Comparison of ENCODE assay signal across 8 cellular contexts in genomic region chr20:58980711-58981563, GRCh38. TPM values are rescaled to one million over a fixed set of nuclear protein-coding genes. Genes with fewer than 3 reads are reported as not detected.
A peak's percentile ranks its signal among the peaks of the same experiment; 100 is the strongest.
DNase-seq lines count a peak whose midpoint lies in the region; ATAC-seq and TF ChIP-seq lines count a peak whose summit lies in the region.

Gene NELFCD, plus strand, starts transcription at chr20:58981256. Its CDS starts 54 bp downstream, at chr20:58981310.

- 9 to 10% methylated on average over 51 to 70 of the region's 102 CpGs for WGBS in GM23248 (ENCODE audit: low coverage in 1 of 2, low lambda C conversion rate in 2 of 2, missing lambda C conversion rate in 2 of 2), 2 experiments

- H3K9ac ChIP-seq in DND-41 (ENCODE audit: low read depth, low read length) (peak within 1 kb of the TSS; percentile 79), GM23248 (peak within 1 kb of the TSS; percentile 85), neural cell (ENCODE audit: low read length) (peak within 1 kb of the TSS; percentile 70)

- no peaks in the 10 kb centered on the region for H3F3A ChIP-seq in GM23248 (ENCODE audit: insufficient read depth)
- no peaks in the 10 kb centered on the region for H3F3A ChIP-seq in neural cell (ENCODE audit: insufficient read depth, low read length, poor library complexity, severe bottlenecking)

- peaks cover 28% of the 10 kb centered on the region for H4K20me1 ChIP-seq in DND-41 (ENCODE audit: insufficient read depth, low read length)
- H4K20me1 ChIP-seq in GM23248 (ENCODE audit: insufficient read depth), result no peaks in the 10 kb centered on the region; the same call in 1 of the 2 replicates
- H4K20me1 ChIP-seq in neural cell (ENCODE audit: insufficient read depth), result no peaks in the 10 kb centered on the region

- TF ChIP-seq EP300 in neural cell (conservative IDR thresholded peaks at IDR 0.05; ENCODE audit: poor library complexity, severe bottlenecking), result peak; percentile 16

- peaks cover 4% of the 10 kb centered on the region for H3K27me3 ChIP-seq in DND-41 (ENCODE audit: insufficient read depth, low read length, poor library complexity)
- H3K27me3 ChIP-seq in GM23248 (replicated peaks; ENCODE audit: insufficient read depth), result no peaks in the 10 kb centered on the region
- H3K27me3 ChIP-seq in neural cell (ENCODE audit: insufficient read depth, low read depth, low read length), result no peaks in the 10 kb centered on the region

- H3K27ac ChIP-seq in DND-41 (ENCODE audit: low read length) (peak within 1 kb of the TSS; percentile 81), GM23248 (no peak within 1 kb of the TSS), neural cell (ENCODE audit: low read length) (peak within 1 kb of the TSS; percentile 67)

- peak within 1 kb of the TSS; percentile 98 for H2AFZ ChIP-seq in DND-41 (ENCODE audit: low read depth, low read length)
- peak within 1 kb of the TSS; percentile 100 for H2AFZ ChIP-seq in GM23248
- H2AFZ ChIP-seq in neural cell (ENCODE audit: low read depth, low read length), result peak within 1 kb of the TSS; percentile 73

- H3K36me3 ChIP-seq in DND-41 (ENCODE audit: insufficient read depth, low read length) (peaks cover 18% of the 10 kb centered on the region), GM23248 (ENCODE audit: low read depth) (no peaks in the 10 kb centered on the region), neural cell (ENCODE audit: insufficient read depth, low read length) (no peaks in the 10 kb centered on the region)

- H3K4me1 ChIP-seq in DND-41 (ENCODE audit: insufficient read depth, low read length) (peaks cover 35% of the 10 kb centered on the region), GM23248 (ENCODE audit: insufficient read depth) (peaks cover 6% of the 10 kb centered on the region)

- H3K4me3 Mint-ChIP-seq in stimulated activated naive CD8-positive, alpha-beta T cell treated with anti-CD3 and anti-CD28 coated beads, Interleukin-15, amount 100 ng/mL, for 72 hours, result peak within 1 kb of the TSS; percentile 82 to 88

- no peak for TF ChIP-seq CTCF in DND-41 (IDR thresholded peaks at IDR 0.05; ENCODE audit: borderline replicate concordance, extremely low read depth, low read length, poor library complexity, severe bottlenecking)
- no peak for TF ChIP-seq CTCF in fibroblast of villous mesenchyme (IDR thresholded peaks at IDR 0.05; ENCODE audit: insufficient read depth, low read depth, low read length)
- no peak for TF ChIP-seq CTCF in neural cell (IDR thresholded peaks at IDR 0.05; ENCODE audit: poor library complexity, severe bottlenecking)

- H3K79me2 ChIP-seq in DND-41 (ENCODE audit: insufficient read depth, low read length), result peaks cover 48% of the 10 kb centered on the region
- peaks cover 45% of the 10 kb centered on the region for H3K79me2 ChIP-seq in GM23248 (ENCODE audit: insufficient read depth)
- peaks cover 25% of the 10 kb centered on the region for H3K79me2 ChIP-seq in neural cell (replicated peaks; ENCODE audit: insufficient read depth, low read length)

- peaks cover 6% of the 10 kb centered on the region for H3K9me3 ChIP-seq in DND-41 (ENCODE audit: insufficient read depth, low read length, severe bottlenecking)
- no peaks in the 10 kb centered on the region for H3K9me3 ChIP-seq in GM23248 (ENCODE audit: low read depth)
- no peaks in the 10 kb centered on the region for H3K9me3 ChIP-seq in neural cell (ENCODE audit: low read length)

- H3K4me3 ChIP-seq in DND-41 (ENCODE audit: low read depth in 1 of 2, low read length in 2 of 2) (peak within 1 kb of the TSS; percentile 93 to 98), GM23248 (peak within 1 kb of the TSS; percentile 96), fibroblast of villous mesenchyme (ENCODE audit: low read depth, low read length) (peak within 1 kb of the TSS; percentile 77), neural cell (ENCODE audit: low read length) (peak within 1 kb of the TSS; percentile 81)

- peaks cover 29% of the 10 kb centered on the region for H3K4me1 Mint-ChIP-seq in stimulated activated naive CD8-positive, alpha-beta T cell treated with anti-CD3 and anti-CD28 coated beads, Interleukin-15, amount 100 ng/mL, for 72 hours

- peak; percentile 18 for TF ChIP-seq RAD21 in neural cell (conservative IDR thresholded peaks at IDR 0.05)

- in situ Hi-C loops in GM23248 (cut with MboI), result no loop called here

- H3K27me3 Mint-ChIP-seq in stimulated activated naive CD8-positive, alpha-beta T cell treated with anti-CD3 and anti-CD28 coated beads, Interleukin-15, amount 100 ng/mL, for 72 hours, result no peaks in the 10 kb centered on the region

- H3K9me2 ChIP-seq in GM23248 (ENCODE audit: insufficient read depth), result no peaks in the 10 kb centered on the region
- H3K9me2 ChIP-seq in neural cell (ENCODE audit: insufficient read depth, low read length), result no peaks in the 10 kb centered on the region

- H3K9me3 Mint-ChIP-seq in stimulated activated naive CD8-positive, alpha-beta T cell treated with anti-CD3 and anti-CD28 coated beads, Interleukin-15, amount 100 ng/mL, for 72 hours, result peaks cover 8 to 11% of the 10 kb centered on the region in 2 donors

- H3K27ac Mint-ChIP-seq in stimulated activated naive CD8-positive, alpha-beta T cell treated with anti-CD3 and anti-CD28 coated beads, Interleukin-15, amount 100 ng/mL, for 72 hours, result peak within 1 kb of the TSS; percentile 81 to 88

- peak within 1 kb of the TSS; percentile 77 for H3K4me2 ChIP-seq in DND-41 (ENCODE audit: insufficient read depth, low read length)
- peak within 1 kb of the TSS; percentile 92 for H3K4me2 ChIP-seq in GM23248 (ENCODE audit: unreplicated experiment)
- H3K4me2 ChIP-seq in neural cell (ENCODE audit: low read length), result peak within 1 kb of the TSS; percentile 86

- DNase-seq in DND-41, result peak; percentile 93
- DNase-seq in GM23248, result peak; percentile 95
- peak; percentile 75 for DNase-seq in LHCN-M2 (ENCODE audit: low read depth)
- DNase-seq in activated effector memory CD4-positive, alpha-beta T cell treated with anti-CD3 and anti-CD28 coated beads, Interleukin-2, amount 50 U/mL, for 16 hours, result peak; percentile 96
- peak; percentile 85 for DNase-seq in fibroblast of villous mesenchyme (ENCODE audit: low read depth)
- DNase-seq in stimulated activated naive CD8-positive, alpha-beta T cell treated with anti-CD3 and anti-CD28 coated beads, Interleukin-15, amount 100 ng/mL, for 72 hours, result peak; percentile 85 to 88

- TF ChIP-seq POLR2A in Raji (IDR thresholded peaks at IDR 0.05; ENCODE audit: insufficient read depth, low read depth, low read length), result peak; percentile 79

- ATAC-seq in DND-41 (ENCODE audit: insufficient read depth, low read depth), result peak; percentile 83
- peak; percentile 87 for ATAC-seq in stimulated activated naive CD8-positive, alpha-beta T cell treated with anti-CD3 and anti-CD28 coated beads, Interleukin-15, amount 100 ng/mL, for 72 hours

TF ChIP-seq in neural cell, 6 proteins besides CTCF, POLR2A, EP300 and RAD21:
- peak; percentile 89 for TF ChIP-seq POLR2AphosphoS5 (IDR thresholded peaks at IDR 0.05)
- TF ChIP-seq MXI1 (conservative IDR thresholded peaks at IDR 0.05; ENCODE audit: poor library complexity, severe bottlenecking), result peak; percentile 66
- no peak for TF ChIP-seq EZH2 (IDR thresholded peaks at IDR 0.05; ENCODE audit: borderline replicate concordance, insufficient read depth, low read length, poor library complexity, severe bottlenecking)
TF ChIP-seq in neural cell: peak in this region for 2.

RNA-seq across cellular contexts. Expression of gene NELFCD, which starts in this region (rescaled TPM):
- total RNA-seq in GM23248 (2014; rRNA removed; shearing (Covaris generic)), result 36.3 and 52.5 TPM in 2 replicates
- 57.4 and 59.8 TPM in 2 replicates for polyA plus RNA-seq in GM23248 (2016; fragmentation: Nextera tagmentation; extraction: Ambion mirVana)
- total RNA-seq in LHCN-M2 (2014; rRNA removed), result 56.1 and 62.3 TPM in 2 replicates
- polyA plus RNA-seq in LHCN-M2 (2012), result 59.0 TPM
- 37.7 and 38.9 TPM in 2 replicates for total RNA-seq in fibroblast of villous mesenchyme
- polyA plus RNA-seq in neural cell, result 88.7 and 104 TPM in 2 replicates
- polyA minus RNA-seq in neural cell, result 51.4 and 57.7 TPM in 2 replicates
